31 cellular contexts compared by ENCODE assay signal in genomic region chr3:62289922-62290321, GRCh38.
"Had no signal": no experiment of that assay in that cellular context is flagged by ENCODE, and none has a peak within 500 bp of the region (broad histone marks: within the 10 kb centered on the region; RNA-seq: fewer than 3 reads in every experiment).

No MANE protein-coding gene starts in this region.

- H3K27ac ChIP-seq: ascending aorta, cardiac muscle cell, colonic mucosa, WERI-Rb-1 had no signal

- H3K4me1 ChIP-seq: ascending aorta, colonic mucosa had no signal

- H3K9me3 ChIP-seq: ascending aorta, colonic mucosa had no signal

- H3K4me3 ChIP-seq: ascending aorta, cardiac muscle cell, colonic mucosa had no signal

- H3K27me3 ChIP-seq: ascending aorta, cardiac muscle cell, colonic mucosa had no signal

- ATAC-seq: activated CD4-positive, alpha-beta T cell treated with anti-CD3 and anti-CD28 coated beads for 36 hours; activated CD4-positive, CD25-positive, alpha-beta regulatory T cell treated with anti-CD3 and anti-CD28 coated beads, Interleukin-2, amount 50 U/mL, for 24 hours; activated CD8-positive, alpha-beta memory T cell treated with anti-CD3 and anti-CD28 coated beads, Interleukin-2, amount 10 ng/mL, durations not matched to agents 7 days and 5 days; activated CD8-positive, alpha-beta T cell treated with anti-CD3 and anti-CD28 coated beads, Interleukin-2, amount 10 ng/mL, durations not matched to agents 7 days and 5 days; activated naive CD8-positive, alpha-beta T cell treated with anti-CD3 and anti-CD28 coated beads, Interleukin-2, amount 50 U/mL, for 24 hours; WTC11 had no signal

- H3K36me3 ChIP-seq: colonic mucosa had no signal

- DNase-seq: activated CD4-positive, alpha-beta memory T cell treated with anti-CD3 and anti-CD28 coated beads, Interleukin-2, amount 10 ng/mL, durations not matched to agents 7 days and 5 days; activated CD4-positive, alpha-beta T cell treated with anti-CD3 and anti-CD28 coated beads for 1 hour; activated CD4-positive, alpha-beta T cell treated with anti-CD3 and anti-CD28 coated beads for 36 hours; activated CD4-positive, alpha-beta T cell treated with anti-CD3 and anti-CD28 coated beads for 48 hours; activated CD4-positive, alpha-beta T cell treated with anti-CD3 and anti-CD28 coated beads, Interleukin-2, amount 10 ng/mL, durations not matched to agents 7 days and 5 days; activated CD4-positive, alpha-beta T cell treated with anti-CD3 and anti-CD28 coated beads, Interleukin-2, amount 50 U/mL, for 48 hours; activated CD4-positive, CD25-positive, alpha-beta regulatory T cell; activated CD8-positive, alpha-beta memory T cell treated with anti-CD3 and anti-CD28 coated beads for 24 hours; activated CD8-positive, alpha-beta memory T cell treated with anti-CD3 and anti-CD28 coated beads, Interleukin-2, amount 10 ng/mL, durations not matched to agents 7 days and 5 days; activated CD8-positive, alpha-beta memory T cell treated with anti-CD3 and anti-CD28 coated beads, Interleukin-2, amount 50 U/mL, for 48 hours; activated CD8-positive, alpha-beta T cell treated with anti-CD3 and anti-CD28 coated beads, Interleukin-2, amount 10 ng/mL, durations not matched to agents 7 days and 5 days; activated effector memory CD4-positive, alpha-beta T cell treated with Interleukin-2 at 50 U/mL for 16 hours; activated gamma-delta T cell; activated naive CD4-positive, alpha-beta T cell treated with anti-CD3 and anti-CD28 coated beads, Interleukin-2, amount 10 ng/mL, durations not matched to agents 7 days and 5 days; activated naive CD4-positive, alpha-beta T cell treated with Interleukin-2 at 50 U/mL for 16 hours; activated naive CD8-positive, alpha-beta T cell treated with anti-CD3 and anti-CD28 coated beads, Interleukin-2, amount 10 ng/mL, durations not matched to agents 7 days and 5 days; activated naive CD8-positive, alpha-beta T cell treated with anti-CD3 and anti-CD28 coated beads, Interleukin-2, amount 50 U/mL, for 24 hours; activated T-cell treated with anti-CD3 and anti-CD28 coated beads, Interleukin-2, amount 50 U/mL, for 24 hours; activated T-cell treated with anti-CD3 and anti-CD28 coated beads, Interleukin-2, amount 50 U/mL, for 48 hours; amygdala; anterior cingulate cortex; caudate nucleus; cerebellar nuclear complex; colonic mucosa; T-helper 2 cell; T-helper 9 cell; WERI-Rb-1 had no signal
